8 cellular contexts compared by ENCODE assay signal in genomic region chr1:27366113-27366410, GRCh38. TPM values are rescaled to one million over a fixed set of nuclear protein-coding genes. Genes with fewer than 3 reads are reported as not detected.
DNase-seq lines count a peak whose midpoint lies in the region; ATAC-seq and TF ChIP-seq lines count a peak whose summit lies in the region.

No MANE protein-coding gene starts in this region.

- 0% methylated on average over 13 to 28 of the region's 30 CpGs for WGBS in mesodermal cell (ENCODE audit: insufficient coverage in 2 of 2), 2 experiments

- peak; percentile 33 for ATAC-seq in HG03108 (IDR thresholded peaks at IDR 0.05; ENCODE audit: unreplicated experiment)
- ATAC-seq in HG03521 (IDR thresholded peaks at IDR 0.05; ENCODE audit: unreplicated experiment), result no peak

- peaks cover 8% of the 10 kb centered on the region for H3K36me3 ChIP-seq in mesodermal cell (ENCODE audit: control insufficient read depth, insufficient read depth, low read length)

- H3K4me1 ChIP-seq in mesodermal cell (ENCODE audit: control insufficient read depth, insufficient read depth, low read length, poor library complexity, severe bottlenecking), result peaks cover 15% of the 10 kb centered on the region

- H3K27ac ChIP-seq in mesodermal cell (ENCODE audit: low read depth, low read length, severe bottlenecking), result peak overlapping the region; percentile 92

- H3K4me3 Mint-ChIP-seq in endothelial cell (ENCODE audit: unreplicated experiment), result peak overlapping the region; percentile 91

- peak overlapping the region; percentile 42 for H3K27ac Mint-ChIP-seq in endothelial cell (ENCODE audit: unreplicated experiment)

- H3K4me3 ChIP-seq in mesodermal cell (ENCODE audit: extremely low read depth, insufficient read depth, low read length, poor library complexity, severe bottlenecking), result peak overlapping the region; percentile 67

- no peak for TF ChIP-seq CTCF in endothelial cell (IDR thresholded peaks at IDR 0.05; ENCODE audit: unreplicated experiment)

- H3K4me1 Mint-ChIP-seq in endothelial cell (ENCODE audit: unreplicated experiment), result peaks cover 24% of the 10 kb centered on the region

- DNase-seq in ELR (ENCODE audit: low read depth) (peak; percentile 78), NCI-H82 treated with DMSO at 0.1 percent for 48 hours (lab: John Stamatoyannopoulos, UW; ENCODE audit: unreplicated experiment) (peak; percentile 70), activated T-cell treated with anti-CD3 and anti-CD28 coated beads for 1 hour (ENCODE audit: low read depth) (peak; percentile 59), endothelial cell (ENCODE audit: low spot score) (peak; percentile 75)
- DNase-seq in stimulated activated CD8-positive, alpha-beta memory T cell treated with anti-CD3 and anti-CD28 coated beads, Interleukin-2, amount 100 ng/mL, for 48 hours (ENCODE audit: low read depth in 2 of 2), result peak; percentile 75 to 82

- peaks cover 14% of the 10 kb centered on the region for H3K27me3 Mint-ChIP-seq in endothelial cell (ENCODE audit: unreplicated experiment)

- no peaks in the 10 kb centered on the region for H3K9me3 Mint-ChIP-seq in endothelial cell (ENCODE audit: unreplicated experiment)

- H3K36me3 Mint-ChIP-seq in endothelial cell (ENCODE audit: low read depth, unreplicated experiment), result peaks cover 13% of the 10 kb centered on the region

- H3K9me3 ChIP-seq in mesodermal cell (ENCODE audit: control insufficient read depth, low read length), result no peaks in the 10 kb centered on the region

RNA-seq across cellular contexts. Expression of gene MAP3K6, which starts 0.7 kb away (rescaled TPM):
- total RNA-seq in endothelial cell (ENCODE audit: unreplicated experiment), result 35.7 TPM
- 26.4 TPM for polyA plus RNA-seq in mesodermal cell (2013, experiment 1 of 2)
- polyA plus RNA-seq in mesodermal cell (2013, experiment 2 of 2), result 19.3 TPM

RNA-seq across cellular contexts. Expression of gene FCN3, which starts 8.6 kb away (rescaled TPM):
- 132 TPM for total RNA-seq in endothelial cell (ENCODE audit: unreplicated experiment)
- polyA plus RNA-seq in mesodermal cell (2013, experiment 1 of 2), result 131 TPM
- polyA plus RNA-seq in mesodermal cell (2013, experiment 2 of 2), result 74.3 TPM

RNA-seq across cellular contexts. Expression of gene CD164L2, which starts 17.1 kb away (rescaled TPM):
- total RNA-seq in endothelial cell (ENCODE audit: unreplicated experiment), result 0.72 TPM
- 3.1 TPM for polyA plus RNA-seq in mesodermal cell (2013, experiment 1 of 2)
- polyA plus RNA-seq in mesodermal cell (2013, experiment 2 of 2), result 1.2 TPM

RNA-seq across cellular contexts. Expression of gene SYTL1, which starts 24.2 kb away (rescaled TPM):
- 1.3 TPM for total RNA-seq in endothelial cell (ENCODE audit: unreplicated experiment)
- 4.2 TPM for polyA plus RNA-seq in mesodermal cell (2013, experiment 1 of 2)
- polyA plus RNA-seq in mesodermal cell (2013, experiment 2 of 2), result 5.4 TPM

RNA-seq across cellular contexts. Expression of gene GPR3, which starts 26.4 kb away (rescaled TPM):
- total RNA-seq in endothelial cell (ENCODE audit: unreplicated experiment), result 2.4 TPM
- polyA plus RNA-seq in mesodermal cell (2013, experiment 1 of 2), result 6.0 TPM
- polyA plus RNA-seq in mesodermal cell (2013, experiment 2 of 2), result 6.1 TPM
